ENCODE assay signal across 8 cellular contexts in genomic region chr22:42581762-42582716, GRCh38. TPM values are rescaled to one million over a fixed set of nuclear protein-coding genes. Genes with fewer than 3 reads are reported as not detected.
DNase-seq lines count a peak whose midpoint lies in the region; ATAC-seq and TF ChIP-seq lines count a peak whose summit lies in the region.

No MANE protein-coding gene starts in this region.

- CTCF ChIA-PET in GM10248 (lab: Yijun Ruan, JAX): interaction anchor here (1.2 kb wide), 2 partner anchors 12 to 25 kb away, joined by 3 to 4 read pairs; no protein-coding TSS in a partner anchor

- no peak overlapping the region for H3K27ac ChIP-seq in right lobe of liver

- no peaks in the 10 kb centered on the region for H3K27me3 ChIP-seq in right lobe of liver

- H3K36me3 ChIP-seq in right lobe of liver: peaks cover 0 to 41% (median 12%) of the 10 kb centered on the region in 4 donors

- TF ChIP-seq CTCF in GM10248 (IDR thresholded peaks at IDR 0.05; ENCODE audit: control extremely low read depth, extremely low read depth, low read depth, missing control alignments) (no peak), right lobe of liver (IDR thresholded peaks at IDR 0.05) (no peak)

- H3K4me1 ChIP-seq in right lobe of liver: no peaks in the 10 kb centered on the region

- POLR2A ChIA-PET in GM10248 (lab: Yijun Ruan, JAX): interaction anchor here (1.2 kb wide), 1 partner anchor 32 kb away, joined by 3 read pairs; the partner anchor contains the start of gene POLDIP3

- DNase-seq in GM10248 (ENCODE audit: extremely low spot score): peak; percentile 89
- DNase-seq in NCI-H446 (lab: John Stamatoyannopoulos, UW): peak; percentile 24 to 80
- DNase-seq in activated CD4-positive, alpha-beta T cell treated with anti-CD3 and anti-CD28 coated beads, Interleukin-2, amount 50 U/mL, for 1 hour: peak; percentile 82
- DNase-seq in dermis microvascular lymphatic vessel endothelial cell (ENCODE audit: low read depth in 2 of 2): peak; percentile 54 to 80
- DNase-seq in right lobe of liver: peak; percentile 76 to 83 (median 77)
- DNase-seq in stimulated activated CD4-positive, alpha-beta T cell treated with anti-CD3 and anti-CD28 coated beads, Interleukin-4, amount 100 ng/mL, for 1 hour: peak; percentile 88

- H3K4me3 ChIP-seq in right lobe of liver: peak overlapping the region; percentile 69 to 84 (median 76)

- TF ChIP-seq POLR2A in right lobe of liver (IDR thresholded peaks at IDR 0.05): peak; percentile 53

- intact Hi-C loops in right lobe of liver (cut with DNase I): no loop called here

- ATAC-seq in HG02943 (IDR thresholded peaks at IDR 0.05; ENCODE audit: low read depth, unreplicated experiment): peak; percentile 56
- ATAC-seq in right lobe of liver: peak; percentile 87 to 95 (median 90)
- ATAC-seq in HG03378 (IDR thresholded peaks at IDR 0.05; ENCODE audit: unreplicated experiment): no peak

- 18% methylated on average over 19 of the region's 64 CpGs for WGBS in right lobe of liver (ENCODE audit: insufficient coverage, low coverage, low lambda C conversion rate, missing lambda C conversion rate)

- H3K9me3 ChIP-seq in right lobe of liver: no peaks in the 10 kb centered on the region

RNA-seq across cellular contexts. Expression of gene SERHL2, which starts 28.3 kb away (rescaled TPM):
- 2.6 and 3.8 TPM in 2 replicates for total RNA-seq in dermis microvascular lymphatic vessel endothelial cell
- 1 to 10 TPM in 2 of 6 experiments, under 1 TPM in 4; 0.29 to 2.9 (median 0.80) TPM for total RNA-seq in right lobe of liver

RNA-seq across cellular contexts. Expression of gene POLDIP3, which starts 32.6 kb away (rescaled TPM):
- total RNA-seq in dermis microvascular lymphatic vessel endothelial cell (23.0 and 27.2 TPM in 2 replicates), right lobe of liver (10 to 100 TPM; 17.1 to 22.6 (median 21.1) TPM)

RNA-seq across cellular contexts. Expression of gene ATP5MGL, which starts 58.4 kb away (rescaled TPM):
- total RNA-seq in dermis microvascular lymphatic vessel endothelial cell (0.25 and 0.39 TPM in 2 replicates), right lobe of liver (under 1 TPM in 3 of 6 experiments, not detected in 3; 0.37 to 0.78 (median 0.68) TPM)
